In the genomic region with DNA sequence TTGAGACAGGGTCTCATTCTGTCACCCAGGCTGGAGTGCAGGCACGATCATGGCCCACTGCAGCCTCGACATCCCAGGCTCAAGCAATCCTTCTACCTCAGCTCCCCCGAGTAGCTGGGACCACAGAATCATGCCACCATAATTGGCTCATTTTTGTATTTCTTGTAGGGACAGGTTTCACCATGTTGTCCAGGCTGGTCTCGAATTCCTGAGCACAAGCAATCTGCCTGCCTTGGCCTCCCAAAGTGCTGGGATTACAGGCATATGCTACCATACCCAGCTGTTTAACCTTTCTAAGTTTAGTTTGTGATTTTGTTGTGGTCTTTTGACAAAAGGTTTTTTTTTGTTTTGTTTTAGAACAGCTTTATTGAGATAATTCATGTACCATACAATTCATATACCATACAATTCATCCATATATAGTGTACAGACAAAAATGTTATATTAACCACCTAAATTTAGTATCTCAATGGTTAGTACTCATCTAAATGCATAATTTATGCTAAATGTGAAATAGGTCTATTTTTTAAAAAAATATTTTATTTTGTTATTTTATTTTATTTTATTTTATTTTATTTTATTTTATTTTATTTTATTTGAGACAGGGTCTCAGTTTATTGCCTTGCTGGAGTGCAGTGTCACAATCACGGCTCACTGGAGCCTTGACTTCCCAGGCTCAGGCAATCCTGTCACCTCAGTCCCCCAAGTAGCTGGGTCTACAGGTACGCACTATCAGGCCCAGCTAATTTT, we compare ENCODE assay signal across 20 cellular contexts. TPM values are rescaled to one million over a fixed set of nuclear protein-coding genes. Genes with fewer than 3 reads are reported as not detected.
DNase-seq lines count a peak whose midpoint lies in the region; ATAC-seq, FAIRE-seq and TF ChIP-seq lines count a peak whose summit lies in the region.
"Had no signal": no experiment of that assay in that cellular context is flagged by ENCODE, and none has a peak within 500 bp of the region (broad histone marks: within the 10 kb centered on the region; RNA-seq: fewer than 3 reads in every experiment).

No MANE protein-coding gene starts in this region.

- H3K4me1 ChIP-seq in adrenal gland (replicated peaks in 1 of 2) (peaks cover 17 to 34% of the 10 kb centered on the region in 2 donors), rectal smooth muscle tissue (ENCODE audit: control insufficient read depth, insufficient read depth, low read length) (peaks cover 25% of the 10 kb centered on the region)

- intact Hi-C loops in adrenal gland (cut with DNase I), result no loop called here

- no peak overlapping the region for H3K4me3 Mint-ChIP-seq in activated naive CD8-positive, alpha-beta T cell treated with anti-CD3 and anti-CD28 coated beads, Interleukin-2, amount 50 U/mL, for 24 hours
- H3K4me3 Mint-ChIP-seq: type B pancreatic cell had no signal

- DNase-seq in AG04450 (ENCODE audit: low read depth, low spot score), result no peak
- DNase-seq in adrenal gland, result no peak
- no peak for DNase-seq in frontal cortex (ENCODE audit: low spot score in 2 of 2)
- DNase-seq in activated naive CD8-positive, alpha-beta T cell treated with anti-CD3 and anti-CD28 coated beads, Interleukin-2, amount 50 U/mL, for 24 hours, result no peak
- DNase-seq in T-helper 2 cell, result no peak
- DNase-seq in retina, result no peak
- DNase-seq in NCI-H1105 (lab: John Stamatoyannopoulos, UW), result no peak
- DNase-seq: activated CD8-positive, alpha-beta memory T cell treated with anti-CD3 and anti-CD28 coated beads for 24 hours; activated gamma-delta T cell treated with Interleukin-2 at 50 U/mL for 16 hours; head of caudate nucleus; islet precursor cell; NCI-H1694 treated with DMSO at 0.1 percent for 48 hours; NCI-H510A; PC-9; SW 1271 had no signal

- H3K36me3 Mint-ChIP-seq in activated naive CD8-positive, alpha-beta T cell treated with anti-CD3 and anti-CD28 coated beads, Interleukin-2, amount 50 U/mL, for 24 hours (ENCODE audit: low read depth), result peaks cover 72% of the 10 kb centered on the region

- H3K9me3 ChIP-seq in AG04450 (ENCODE audit: control insufficient read depth, insufficient read depth, low read length), result no peaks in the 10 kb centered on the region
- H3K9me3 ChIP-seq in adrenal gland (replicated peaks in 1 of 3), result no peaks in the 10 kb centered on the region

- H3K27ac ChIP-seq in AG04450 (ENCODE audit: low read depth, low read length) (peak overlapping the region; percentile 75), adrenal gland (peak overlapping the region in 4 of 5 donors; percentile 42 to 86 (median 52)), rectal smooth muscle tissue (ENCODE audit: low read depth, low read length) (peak overlapping the region; percentile 79)
- H3K27ac ChIP-seq: cardiac muscle cell, PC-9 had no signal

- H3K4me1 Mint-ChIP-seq in activated naive CD8-positive, alpha-beta T cell treated with anti-CD3 and anti-CD28 coated beads, Interleukin-2, amount 50 U/mL, for 24 hours, result peaks cover 64% of the 10 kb centered on the region

- H3K36me3 ChIP-seq in adrenal gland (replicated peaks in 1 of 2) (peaks cover 0 to 56% of the 10 kb centered on the region in 2 donors), rectal smooth muscle tissue (ENCODE audit: control insufficient read depth, insufficient read depth, low read length) (peaks cover 23% of the 10 kb centered on the region)

- CTCF ChIA-PET in AG04450 (lab: Charles Lee), result interaction anchor here (1.0 to 1.9 kb wide), 5 partner anchors 8 to 188 kb away, joined by 3 to 7 read pairs (median 3); no protein-coding TSS in a partner anchor

- H3K27ac Mint-ChIP-seq in activated naive CD8-positive, alpha-beta T cell treated with anti-CD3 and anti-CD28 coated beads, Interleukin-2, amount 50 U/mL, for 24 hours, result no peak overlapping the region
- H3K27ac Mint-ChIP-seq: type B pancreatic cell had no signal

- POLR2A ChIA-PET in AG04450 (lab: Yijun Ruan, JAX), result no interaction called here

- WGBS in adrenal gland, 4 donors, result 91 to 95% (median 94%) methylated on average over 6 of the region's 6 CpGs

- ATAC-seq in activated naive CD8-positive, alpha-beta T cell treated with anti-CD3 and anti-CD28 coated beads, Interleukin-2, amount 50 U/mL, for 24 hours, result no peak

- FAIRE-seq in frontal cortex (lab: Jason Lieb, UNC), result peak; percentile 62
- FAIRE-seq: endometrium had no signal

- H3K27me3 Mint-ChIP-seq in activated naive CD8-positive, alpha-beta T cell treated with anti-CD3 and anti-CD28 coated beads, Interleukin-2, amount 50 U/mL, for 24 hours, result no peaks in the 10 kb centered on the region
- H3K27me3 Mint-ChIP-seq: type B pancreatic cell had no signal

- no peak overlapping the region for H3K9ac ChIP-seq in rectal smooth muscle tissue (ENCODE audit: low read length)

- H3K4me3 ChIP-seq in AG04450 (ENCODE audit: low read depth, low read length) (no peak overlapping the region), adrenal gland (no peak overlapping the region), rectal smooth muscle tissue (ENCODE audit: low read length) (no peak overlapping the region)
- H3K4me3 ChIP-seq: cardiac muscle cell, PC-9 had no signal

- no peaks in the 10 kb centered on the region for H3K9me3 Mint-ChIP-seq in activated naive CD8-positive, alpha-beta T cell treated with anti-CD3 and anti-CD28 coated beads, Interleukin-2, amount 50 U/mL, for 24 hours
- H3K9me3 Mint-ChIP-seq: type B pancreatic cell had no signal

- no peaks in the 10 kb centered on the region for H3K27me3 ChIP-seq in AG04450 (ENCODE audit: control insufficient read depth, insufficient read depth, low read length)
- no peaks in the 10 kb centered on the region for H3K27me3 ChIP-seq in adrenal gland
- no peaks in the 10 kb centered on the region for H3K27me3 ChIP-seq in rectal smooth muscle tissue (ENCODE audit: control insufficient read depth, insufficient read depth, low read length)
- H3K27me3 ChIP-seq: cardiac muscle cell had no signal

- TF ChIP-seq POLR2A in adrenal gland (IDR thresholded peaks at IDR 0.05), result no peak

- TF ChIP-seq CTCF in AG04450 (IDR thresholded peaks at IDR 0.05; ENCODE audit: low read depth, low read length) (no peak), adrenal gland (IDR thresholded peaks at IDR 0.05) (no peak)

RNA-seq across cellular contexts. Expression of a gene that starts 8.9 kb away (rescaled TPM):
- polyA plus RNA-seq in AG04450 (2011; rRNA removed) (40.1 and 55.8 TPM in 2 replicates), adrenal gland (100 to 1,000 TPM in 1 of 3 donors, 10 to 100 TPM in 2; 14.2 to 100 (median 21.5) TPM)
- polyA minus RNA-seq in AG04450 (2011; rRNA and poly(A)+ RNA removed), result 19.6 and 34.3 TPM in 2 replicates
- total RNA-seq in adrenal gland (10 to 100 TPM; 36.1 to 60.8 (median 42.2) TPM), frontal cortex (54.2 TPM)

RNA-seq across cellular contexts. Expression of a gene that starts 19.2 kb away (rescaled TPM):
- not detected in 2 replicates for polyA plus RNA-seq in AG04450 (2011; rRNA removed)
- polyA minus RNA-seq in AG04450 (2011; rRNA and poly(A)+ RNA removed), result not detected in 2 replicates
- not detected for total RNA-seq in adrenal gland
- polyA plus RNA-seq in adrenal gland, result not detected
- total RNA-seq in frontal cortex, result not detected
- total RNA-seq: cardiac muscle cell, PC-9, posterior vena cava had no signal
- polyA plus RNA-seq: cardiac muscle cell had no signal

RNA-seq across cellular contexts. Expression of a gene that starts 50.1 kb away (rescaled TPM):
- polyA plus RNA-seq in AG04450 (2011; rRNA removed) (1.1 and 1.7 TPM in 2 replicates), adrenal gland (10 to 100 TPM in 2 of 3 donors, under 1 TPM in 1; 0.35 to 12.6 (median 12.2) TPM)
- polyA minus RNA-seq in AG04450 (2011; rRNA and poly(A)+ RNA removed), result 0.60 and 0.61 TPM in 2 replicates
- total RNA-seq in adrenal gland (10 to 100 TPM in 1 of 8 donors, 1 to 10 TPM in 7; 2.7 to 22.8 (median 5.4) TPM), frontal cortex (6.9 TPM)
